In the genomic region with DNA sequence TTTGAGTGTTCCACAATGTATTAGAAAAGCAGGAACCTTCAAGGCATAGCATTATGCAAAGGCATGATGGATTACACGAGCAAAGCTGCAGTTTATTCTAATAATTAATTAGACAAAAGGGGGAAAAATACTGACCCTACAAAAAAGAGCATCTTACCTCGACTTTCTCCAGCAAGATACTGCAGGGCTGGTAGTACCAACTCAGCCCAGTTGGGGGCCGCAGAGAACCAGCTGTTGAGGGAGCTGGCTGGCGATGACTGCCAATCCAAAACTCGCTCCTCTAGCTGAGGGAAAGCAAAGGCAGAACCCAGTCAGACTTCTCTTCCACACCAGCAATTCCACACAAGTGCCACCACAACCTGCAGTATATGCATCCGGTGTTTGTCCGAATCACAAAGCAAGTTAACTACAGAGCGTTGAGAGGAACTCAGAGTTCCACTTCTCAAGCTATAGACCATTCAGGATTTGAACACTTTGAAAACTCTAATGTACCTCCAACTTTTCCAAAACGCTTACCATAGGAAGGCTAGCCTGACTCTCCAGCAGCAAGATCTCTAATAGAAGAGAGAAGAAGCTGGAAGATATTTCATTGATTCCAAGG, we compare ENCODE assay signal across 1 cellular context.
TF ChIP-seq lines count a peak whose summit lies in the region.

No MANE protein-coding gene starts in this region.

TF ChIP-seq in GM23338, 12 proteins besides CTCF, POLR2A, EP300 and RAD21 (continued from another document):
- TF ChIP-seq ZNF462 (CRISPR knock-in tag; IDR thresholded peaks at IDR 0.05) (no peak), ETS1 (IDR thresholded peaks at IDR 0.05) (no peak), STAT1 (IDR thresholded peaks at IDR 0.05; ENCODE audit: unreplicated experiment) (no peak), ZNF331 (CRISPR knock-in tag; IDR thresholded peaks at IDR 0.05; ENCODE audit: low read depth) (no peak)
- TF ChIP-seq, protein P1, sequence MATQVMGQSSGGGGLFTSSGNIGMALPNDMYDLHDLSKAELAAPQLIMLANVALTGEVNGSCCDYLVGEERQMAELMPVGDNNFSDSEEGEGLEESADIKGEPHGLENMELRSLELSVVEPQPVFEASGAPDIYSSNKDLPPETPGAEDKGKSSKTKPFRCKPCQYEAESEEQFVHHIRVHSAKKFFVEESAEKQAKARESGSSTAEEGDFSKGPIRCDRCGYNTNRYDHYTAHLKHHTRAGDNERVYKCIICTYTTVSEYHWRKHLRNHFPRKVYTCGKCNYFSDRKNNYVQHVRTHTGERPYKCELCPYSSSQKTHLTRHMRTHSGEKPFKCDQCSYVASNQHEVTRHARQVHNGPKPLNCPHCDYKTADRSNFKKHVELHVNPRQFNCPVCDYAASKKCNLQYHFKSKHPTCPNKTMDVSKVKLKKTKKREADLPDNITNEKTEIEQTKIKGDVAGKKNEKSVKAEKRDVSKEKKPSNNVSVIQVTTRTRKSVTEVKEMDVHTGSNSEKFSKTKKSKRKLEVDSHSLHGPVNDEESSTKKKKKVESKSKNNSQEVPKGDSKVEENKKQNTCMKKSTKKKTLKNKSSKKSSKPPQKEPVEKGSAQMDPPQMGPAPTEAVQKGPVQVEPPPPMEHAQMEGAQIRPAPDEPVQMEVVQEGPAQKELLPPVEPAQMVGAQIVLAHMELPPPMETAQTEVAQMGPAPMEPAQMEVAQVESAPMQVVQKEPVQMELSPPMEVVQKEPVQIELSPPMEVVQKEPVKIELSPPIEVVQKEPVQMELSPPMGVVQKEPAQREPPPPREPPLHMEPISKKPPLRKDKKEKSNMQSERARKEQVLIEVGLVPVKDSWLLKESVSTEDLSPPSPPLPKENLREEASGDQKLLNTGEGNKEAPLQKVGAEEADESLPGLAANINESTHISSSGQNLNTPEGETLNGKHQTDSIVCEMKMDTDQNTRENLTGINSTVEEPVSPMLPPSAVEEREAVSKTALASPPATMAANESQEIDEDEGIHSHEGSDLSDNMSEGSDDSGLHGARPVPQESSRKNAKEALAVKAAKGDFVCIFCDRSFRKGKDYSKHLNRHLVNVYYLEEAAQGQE (IDR thresholded peaks at IDR 0.05; ENCODE audit: unreplicated experiment), result no peak
